ENCODE assay signal across 8 cellular contexts in genomic region chr3:63351159-63352007, GRCh38.
A peak's percentile ranks its signal among the peaks of the same experiment; 100 is the strongest.
DNase-seq lines count a peak whose midpoint lies in the region; ATAC-seq and TF ChIP-seq lines count a peak whose summit lies in the region.

No MANE protein-coding gene starts in this region.

- H3K9me3 ChIP-seq in heart left ventricle (no peaks in the 10 kb centered on the region), gastrocnemius medialis (no peaks in the 10 kb centered on the region)

- peaks cover 0 to 19% (median 3%) of the 10 kb centered on the region in 9 donors for H3K27me3 ChIP-seq in heart left ventricle
- peaks cover 0 to 11% (median 6%) of the 10 kb centered on the region in 3 donors for H3K27me3 ChIP-seq in gastrocnemius medialis

- H3K36me3 Mint-ChIP-seq in effector memory CD8-positive, alpha-beta T cell (ENCODE audit: insufficient read depth): no peaks in the 10 kb centered on the region

- H3K27ac Mint-ChIP-seq in effector memory CD8-positive, alpha-beta T cell: no peak overlapping the region

- 18 to 21% (median 19%) methylated on average over 9 of the region's 9 CpGs for WGBS in heart left ventricle, 4 donors

- ATAC-seq in heart left ventricle: peak in 3 of 4 donors; percentile 55 to 65 (median 56)
- no peak for ATAC-seq in gastrocnemius medialis
- ATAC-seq in effector memory CD8-positive, alpha-beta T cell (replicated peaks): no peak

- H3K4me3 ChIP-seq in heart left ventricle (no peak overlapping the region), gastrocnemius medialis (no peak overlapping the region)

- H3K27me3 Mint-ChIP-seq in effector memory CD8-positive, alpha-beta T cell: peaks cover 12 to 28% of the 10 kb centered on the region in 2 donors

- DNase-seq in NOMO-1 (lab: John Stamatoyannopoulos, UW; ENCODE audit: unreplicated experiment in 2 of 2) (peak; percentile 5 to 35), NOMO-1 treated with dmso at 0.1 percent for 144 hours (lab: John Stamatoyannopoulos, UW; ENCODE audit: unreplicated experiment) (no peak), H4 (ENCODE audit: low spot score) (peak; percentile 35), MV-4-11 (lab: John Stamatoyannopoulos, UW) (peak; percentile 17), heart left ventricle (no peak), gastrocnemius medialis (no peak)
- DNase-seq in effector memory CD8-positive, alpha-beta T cell: no peak

- H3K4me3 Mint-ChIP-seq in effector memory CD8-positive, alpha-beta T cell: no peak overlapping the region

- H3K9me3 Mint-ChIP-seq in effector memory CD8-positive, alpha-beta T cell: no peaks in the 10 kb centered on the region

- intact Hi-C loops in heart left ventricle (cut with DNase I) (loop anchor here in 9 of 10 donors (1.0 to 10.0 kb wide), 5 partner anchors 467 to 1133 kb away; partner anchors contain the start of gene C3orf49 (in 4 of the 9)), gastrocnemius medialis (cut with DNase I; ENCODE audit: low total_unique reads) (loop anchor here (1.0 kb wide), 1 partner anchor 467 kb away; no protein-coding TSS in a partner anchor)

- in situ Hi-C loops in gastrocnemius medialis (cut with MboI; ENCODE audit: low sequenced_read_pairs in 4 of 4): loop anchor here (5.0 to 10.0 kb wide), 2 partner anchors 463 to 466 kb away; partner anchors contain the start of gene C3orf49 (in 4 of the 4)

- H3K4me1 ChIP-seq in heart left ventricle (no peaks in the 10 kb centered on the region), gastrocnemius medialis (no peaks in the 10 kb centered on the region)

- TF ChIP-seq CTCF in VCaP (conservative IDR thresholded peaks at IDR 0.05): peak; percentile 93
- TF ChIP-seq CTCF in heart left ventricle (IDR thresholded peaks at IDR 0.05): peak; percentile 70 to 86 (median 81)
- peak; percentile 17 to 68 (median 66) for TF ChIP-seq CTCF in gastrocnemius medialis (IDR thresholded peaks at IDR 0.05 in 4 of 5, conservative IDR thresholded peaks at IDR 0.05 in 1 of 5)

- H3K27ac ChIP-seq in VCaP: no peak overlapping the region
- H3K27ac ChIP-seq in heart left ventricle: no peak overlapping the region
- H3K27ac ChIP-seq in gastrocnemius medialis: no peak overlapping the region

- TF ChIP-seq POLR2A in heart left ventricle (IDR thresholded peaks at IDR 0.05) (no peak), gastrocnemius medialis (IDR thresholded peaks at IDR 0.05) (no peak)

- no peaks in the 10 kb centered on the region for H3K36me3 ChIP-seq in heart left ventricle
- no peaks in the 10 kb centered on the region for H3K36me3 ChIP-seq in gastrocnemius medialis

- H3K4me1 Mint-ChIP-seq in effector memory CD8-positive, alpha-beta T cell (ENCODE audit: low read depth in 2 of 2): peaks cover 0 to 4% of the 10 kb centered on the region in 2 donors

Comparison
In these comparisons a context has a peak if more than half of its experiments do, and no peak if none do; other contexts are left out.
1. DNase-seq: peak in NOMO-1 (2 of 2), H4 (single experiment) and MV-4-11 (single experiment); none in NOMO-1 treated with dmso at 0.1 percent for 144 hours (single experiment), heart left ventricle (0 of 5), gastrocnemius medialis (0 of 2) and effector memory CD8-positive, alpha-beta T cell (0 of 3).
2. ATAC-seq: peak in heart left ventricle (3 of 4); none in gastrocnemius medialis (0 of 2) and effector memory CD8-positive, alpha-beta T cell (single experiment).
3. Peak in every context shown above with its lines, with median percentiles within 50 percentile points of each other: CTCF ChIP-seq.